In genomic region chr21:40936151-40936550, GRCh38 we compare ENCODE assay signal across 14 cellular contexts.
DNase-seq lines count a peak whose midpoint lies in the region; ATAC-seq and TF ChIP-seq lines count a peak whose summit lies in the region.
"Had no signal": no experiment of that assay in that cellular context is flagged by ENCODE, and none has a peak within 500 bp of the region (broad histone marks: within the 10 kb centered on the region; RNA-seq: fewer than 3 reads in every experiment).

No MANE protein-coding gene starts in this region.

- no peaks in the 10 kb centered on the region for H3K4me1 ChIP-seq in breast epithelium
- H3K4me1 ChIP-seq in left ventricle myocardium inferior = peaks cover 20% of the 10 kb centered on the region
- H3K4me1 ChIP-seq in foreskin keratinocyte = peaks cover 39% of the 10 kb centered on the region
- H3K4me1 ChIP-seq: BLaER1, Caco-2 had no signal

- intact Hi-C loops in MCF 10A (cut with micrococcal nuclease) (no loop called here), breast epithelium (cut with DNase I; ENCODE audit: low total_unique reads) (no loop called here), left ventricle myocardium superior (cut with micrococcal nuclease) (no loop called here), left ventricle myocardium inferior (cut with micrococcal nuclease) (no loop called here)

- H3K27ac ChIP-seq in breast epithelium (no peak overlapping the region), left ventricle myocardium inferior (replicated peaks) (no peak overlapping the region), foreskin keratinocyte (peak overlapping the region; percentile 93)
- H3K27ac ChIP-seq: BLaER1, HL-60 had no signal

- TF ChIP-seq CTCF in MCF 10A (IDR thresholded peaks at IDR 0.05; ENCODE audit: unreplicated experiment) = no peak
- TF ChIP-seq CTCF in breast epithelium (IDR thresholded peaks at IDR 0.05) = no peak
- no peak for TF ChIP-seq CTCF in left ventricle myocardium inferior (IDR thresholded peaks at IDR 0.05; ENCODE audit: borderline replicate concordance)
- no peak for TF ChIP-seq CTCF in foreskin keratinocyte (conservative IDR thresholded peaks at IDR 0.05)

- TF ChIP-seq POLR2A in breast epithelium (IDR thresholded peaks at IDR 0.05) = no peak

- peaks cover 26% of the 10 kb centered on the region for H3K4me1 Mint-ChIP-seq in MCF 10A (ENCODE audit: insufficient read depth, unreplicated experiment)
- H3K4me1 Mint-ChIP-seq: CD8-positive, alpha-beta memory T cell had no signal

- no peaks in the 10 kb centered on the region for H3K9me3 ChIP-seq in breast epithelium
- H3K9me3 ChIP-seq in left ventricle myocardium inferior (replicated peaks) = no peaks in the 10 kb centered on the region
- H3K9me3 ChIP-seq: BLaER1, Caco-2 had no signal

- no peaks in the 10 kb centered on the region for H3K27me3 Mint-ChIP-seq in MCF 10A (ENCODE audit: insufficient read depth, unreplicated experiment)

- H3K4me3 ChIP-seq in breast epithelium (no peak overlapping the region), left ventricle myocardium inferior (no peak overlapping the region)
- H3K4me3 ChIP-seq: BLaER1 had no signal

- ATAC-seq in left ventricle myocardium superior (peak; percentile 89), foreskin keratinocyte (no peak)
- ATAC-seq: HCT116 had no signal

- CTCF ChIA-PET in MCF 10A (lab: Yijun Ruan, JAX) = interaction anchor here (0.5 to 1.4 kb wide), 5 partner anchors 10 to 635 kb away, joined by 3 to 4 read pairs (median 3); no protein-coding TSS in a partner anchor

- H3K9me3 Mint-ChIP-seq in MCF 10A (ENCODE audit: unreplicated experiment) = peaks cover 20% of the 10 kb centered on the region

- H3K36me3 ChIP-seq in breast epithelium = no peaks in the 10 kb centered on the region
- no peaks in the 10 kb centered on the region for H3K36me3 ChIP-seq in left ventricle myocardium inferior
- H3K36me3 ChIP-seq: BLaER1 had no signal

- peak overlapping the region; percentile 80 for H3K27ac Mint-ChIP-seq in MCF 10A (ENCODE audit: low read depth, unreplicated experiment)
- H3K27ac Mint-ChIP-seq: CD8-positive, alpha-beta memory T cell had no signal

- H3K27me3 ChIP-seq in breast epithelium (no peaks in the 10 kb centered on the region), left ventricle myocardium inferior (ENCODE audit: low read depth) (no peaks in the 10 kb centered on the region), foreskin keratinocyte (no peaks in the 10 kb centered on the region)
- H3K27me3 ChIP-seq: BLaER1 had no signal

- H3K36me3 Mint-ChIP-seq in MCF 10A (ENCODE audit: insufficient read depth, unreplicated experiment) = no peaks in the 10 kb centered on the region
- H3K36me3 Mint-ChIP-seq: CD8-positive, alpha-beta memory T cell had no signal

- no TSS peak for BruUV-seq in MCF 10A (replicated peaks; lab: Mats Ljungman, UMichigan)

- POLR2A ChIA-PET in MCF 10A (lab: Yijun Ruan, JAX) = interaction anchor here (0.9 to 1.3 kb wide), 2 partner anchors 34 to 49 kb away, joined by 3 read pairs; no protein-coding TSS in a partner anchor

- H3K4me3 Mint-ChIP-seq in MCF 10A (ENCODE audit: unreplicated experiment) = no peak overlapping the region
- H3K4me3 Mint-ChIP-seq: CD8-positive, alpha-beta memory T cell had no signal

- DNase-seq in MCF 10A (ENCODE audit: unreplicated experiment) (peak; percentile 9), breast epithelium (ENCODE audit: low spot score in 2 of 2) (no peak), left ventricle myocardium superior (no peak), left ventricle myocardium inferior (no peak), foreskin keratinocyte (peak; percentile 59 to 70), NCI-H187 (lab: John Stamatoyannopoulos, UW) (no peak), ureter (ENCODE audit: low spot score) (no peak)
- DNase-seq: 8988T; AML-193; Caco-2; CD8-positive, alpha-beta memory T cell had no signal

Comparison
In these comparisons a context has a peak if more than half of its experiments do, and no peak if none do; other contexts are left out.
1. DNase-seq: peak in MCF 10A (single experiment) and foreskin keratinocyte (2 of 2); none in breast epithelium (0 of 2), left ventricle myocardium superior (single experiment), left ventricle myocardium inferior (single experiment), NCI-H187 (0 of 2) and ureter (single experiment).